ENCODE assay signal across 1 cellular context in the genomic region with DNA sequence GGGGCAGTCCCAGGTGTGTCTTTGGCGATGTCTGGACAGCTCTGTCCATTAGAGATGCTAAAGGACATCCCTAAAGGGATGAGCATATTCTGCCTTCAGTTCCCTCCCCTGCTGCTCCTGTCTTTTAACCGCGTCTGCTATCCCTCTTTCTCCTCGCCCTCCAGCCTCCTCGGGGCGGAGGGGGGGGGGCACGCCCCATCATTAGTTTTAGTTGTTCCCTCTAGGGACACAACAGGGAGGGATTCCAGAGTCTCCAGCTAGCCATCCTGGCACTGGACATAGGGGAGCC.
TF ChIP-seq lines count a peak whose summit lies in the region.

No MANE protein-coding gene starts in this region.

TF ChIP-seq in HepG2, 621 proteins besides CTCF, POLR2A, EP300 and RAD21 (continued from another document):
- TF ChIP-seq, protein P1, sequence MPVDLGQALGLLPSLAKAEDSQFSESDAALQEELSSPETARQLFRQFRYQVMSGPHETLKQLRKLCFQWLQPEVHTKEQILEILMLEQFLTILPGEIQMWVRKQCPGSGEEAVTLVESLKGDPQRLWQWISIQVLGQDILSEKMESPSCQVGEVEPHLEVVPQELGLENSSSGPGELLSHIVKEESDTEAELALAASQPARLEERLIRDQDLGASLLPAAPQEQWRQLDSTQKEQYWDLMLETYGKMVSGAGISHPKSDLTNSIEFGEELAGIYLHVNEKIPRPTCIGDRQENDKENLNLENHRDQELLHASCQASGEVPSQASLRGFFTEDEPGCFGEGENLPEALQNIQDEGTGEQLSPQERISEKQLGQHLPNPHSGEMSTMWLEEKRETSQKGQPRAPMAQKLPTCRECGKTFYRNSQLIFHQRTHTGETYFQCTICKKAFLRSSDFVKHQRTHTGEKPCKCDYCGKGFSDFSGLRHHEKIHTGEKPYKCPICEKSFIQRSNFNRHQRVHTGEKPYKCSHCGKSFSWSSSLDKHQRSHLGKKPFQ (CRISPR knock-in tag; IDR thresholded peaks at IDR 0.05; ENCODE audit: insufficient replicate concordance), result no peak
- TF ChIP-seq RBAK (CRISPR knock-in tag; IDR thresholded peaks at IDR 0.05), result no peak
- TF ChIP-seq ZNF770 (CRISPR knock-in tag; IDR thresholded peaks at IDR 0.05), result no peak
- no peak for TF ChIP-seq ZNF263 (CRISPR knock-in tag; IDR thresholded peaks at IDR 0.05)
- no peak for TF ChIP-seq PHF21A (CRISPR knock-in tag; IDR thresholded peaks at IDR 0.05)
- TF ChIP-seq ZSCAN25 (CRISPR knock-in tag; IDR thresholded peaks at IDR 0.05), result no peak
- TF ChIP-seq ZNF678 (CRISPR knock-in tag; IDR thresholded peaks at IDR 0.05), result no peak
